16 cellular contexts compared by ENCODE assay signal in the genomic region with DNA sequence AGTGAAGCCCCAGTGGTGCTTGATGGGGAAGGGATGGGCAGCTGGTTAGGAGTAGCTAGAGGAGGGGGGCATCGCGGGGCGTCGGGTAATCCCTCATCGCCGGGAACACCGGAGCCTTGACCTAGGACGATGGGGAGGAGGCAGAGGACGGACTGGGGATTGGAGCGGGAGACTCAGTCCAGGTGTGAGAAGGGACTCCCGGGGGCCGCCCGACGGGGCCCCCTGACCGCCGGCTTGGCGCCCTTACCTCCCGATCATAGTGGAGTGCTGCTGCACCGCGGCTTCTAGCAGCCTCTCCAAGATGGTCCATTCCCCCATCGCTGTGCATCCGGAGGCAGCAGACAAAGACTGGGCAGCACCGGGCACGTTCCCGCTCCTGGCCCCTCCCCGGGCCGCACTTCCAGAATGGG. TPM values are rescaled to one million over a fixed set of nuclear protein-coding genes. Genes with fewer than 3 reads are reported as not detected.
DNase-seq lines count a peak whose midpoint lies in the region; ATAC-seq and TF ChIP-seq lines count a peak whose summit lies in the region.
"Had no signal": no experiment of that assay in that cellular context is flagged by ENCODE, and none has a peak within 500 bp of the region (broad histone marks: within the 10 kb centered on the region; RNA-seq: fewer than 3 reads in every experiment).

No MANE protein-coding gene starts in this region.

- peaks cover 0 to 2% of the 10 kb centered on the region in 2 experiments; a peak in 1 of 4 replicates for H3K4me1 ChIP-seq in SK-N-SH (ENCODE audit: control insufficient read depth in 1 of 2, insufficient read depth in 2 of 2, low read depth in 1 of 2, low read length in 1 of 2)
- H3K4me1 ChIP-seq in iPS-18a (ENCODE audit: control insufficient read depth, low read depth, low read length), result no peaks in the 10 kb centered on the region
- H3K4me1 ChIP-seq in lower lobe of right lung, result peaks cover 7% of the 10 kb centered on the region

- no peak overlapping the region for H2AFZ ChIP-seq in SK-N-SH (ENCODE audit: low read depth)

- H3K27ac ChIP-seq in SK-N-SH (ENCODE audit: low read depth in 2 of 2, low read length in 1 of 2), result no peak overlapping the region
- no peak overlapping the region for H3K27ac ChIP-seq in iPS-18a (ENCODE audit: low read length)
- H3K27ac ChIP-seq in lower lobe of right lung, result no peak overlapping the region
- H3K27ac ChIP-seq: left lung, upper lobe of left lung had no signal

- peak; percentile 57 to 68 for DNase-seq in NCI-H524 (lab: John Stamatoyannopoulos, UW)
- DNase-seq in NCI-H524 treated with DMSO at 0.1 percent for 48 hours (lab: John Stamatoyannopoulos, UW), result no peak
- DNase-seq in SK-N-SH, result peak; percentile 62
- peak; percentile 71 for DNase-seq in retina
- no peak for DNase-seq in lower lobe of right lung
- DNase-seq: activated CD4-positive, alpha-beta T cell treated with anti-CD3 and anti-CD28 coated beads, Interleukin-2, amount 50 U/mL, for 48 hours; activated gamma-delta T cell; Calu3 had no signal

- ATAC-seq in HG02840 (IDR thresholded peaks at IDR 0.05; ENCODE audit: low FRiP score, unreplicated experiment) (no peak), lower lobe of right lung (no peak), GM21786 (IDR thresholded peaks at IDR 0.05; ENCODE audit: unreplicated experiment) (no peak)
- ATAC-seq: body of pancreas had no signal

- H3K9ac ChIP-seq in SK-N-SH (no peak overlapping the region), iPS-18a (ENCODE audit: low read length) (no peak overlapping the region)

- H4K20me1 ChIP-seq in SK-N-SH (ENCODE audit: insufficient read depth), result no peaks in the 10 kb centered on the region

- POLR2A ChIA-PET in SK-N-SH (lab: Yijun Ruan, JAX), result no interaction called here

- peak overlapping the region; percentile 81; the same call in 1 of the 2 replicates for H3K4me2 ChIP-seq in SK-N-SH

- WGBS in SK-N-SH (ENCODE audit: low lambda C conversion rate), result 42% methylated on average over 16 of the region's 27 CpGs

- no peak for TF ChIP-seq EP300 in SK-N-SH (IDR thresholded peaks at IDR 0.05; ENCODE audit: borderline replicate concordance in 1 of 2, low read depth in 1 of 2, low read length in 1 of 2)

- intact Hi-C loops in lower lobe of right lung (cut with DNase I), result no loop called here

- TF ChIP-seq RAD21 in SK-N-SH (IDR thresholded peaks at IDR 0.05; ENCODE audit: low read length), result no peak

- H3K36me3 ChIP-seq in SK-N-SH (replicated peaks in 1 of 2; ENCODE audit: control insufficient read depth in 1 of 2, insufficient read depth in 2 of 2, low read length in 1 of 2) (no peaks in the 10 kb centered on the region), iPS-18a (ENCODE audit: control insufficient read depth, low read depth, low read length) (no peaks in the 10 kb centered on the region), lower lobe of right lung (no peaks in the 10 kb centered on the region)
- H3K36me3 ChIP-seq: left lung, upper lobe of left lung had no signal

- TF ChIP-seq CTCF in SK-N-SH (IDR thresholded peaks at IDR 0.05) (no peak), lower lobe of right lung (IDR thresholded peaks at IDR 0.05) (no peak)

- no peaks in the 10 kb centered on the region for H3K79me2 ChIP-seq in SK-N-SH (ENCODE audit: insufficient read depth)

- H3K27me3 ChIP-seq in SK-N-SH (ENCODE audit: insufficient read depth) (peaks cover 30% of the 10 kb centered on the region), iPS-18a (ENCODE audit: control insufficient read depth, insufficient read depth, low read length) (peaks cover 69% of the 10 kb centered on the region), lower lobe of right lung (ENCODE audit: low read depth) (peaks cover 61% of the 10 kb centered on the region)

- H3F3A ChIP-seq in SK-N-SH (replicated peaks; ENCODE audit: insufficient read depth), result no peaks in the 10 kb centered on the region

- H3K9me2 ChIP-seq in SK-N-SH, result no peaks in the 10 kb centered on the region

- H3K9me3 ChIP-seq in SK-N-SH, result no peaks in the 10 kb centered on the region
- H3K9me3 ChIP-seq in iPS-18a (ENCODE audit: control insufficient read depth, low read depth, low read length), result no peaks in the 10 kb centered on the region
- no peaks in the 10 kb centered on the region for H3K9me3 ChIP-seq in lower lobe of right lung
- H3K9me3 ChIP-seq: body of pancreas, left lung, upper lobe of left lung had no signal

- peak overlapping the region; percentile 44 to 52; a peak in 2 of 4 replicates for H3K4me3 ChIP-seq in SK-N-SH (ENCODE audit: low read depth in 2 of 2, low read length in 1 of 2)
- H3K4me3 ChIP-seq in iPS-18a (ENCODE audit: low read length), result peak overlapping the region; percentile 63
- no peak overlapping the region for H3K4me3 ChIP-seq in lower lobe of right lung

- CTCF ChIA-PET in SK-N-SH (lab: Yijun Ruan, JAX), result no interaction called here

TF ChIP-seq in SK-N-SH, 30 proteins besides CTCF, POLR2A, EP300 and RAD21:
- no peak for TF ChIP-seq JUND (IDR thresholded peaks at IDR 0.05)
- no peak for TF ChIP-seq TAF1 (IDR thresholded peaks at IDR 0.05; ENCODE audit: borderline replicate concordance, low read depth, low read length)
- TF ChIP-seq CHD2 (IDR thresholded peaks at IDR 0.05; ENCODE audit: low read length, partially characterized antibody), result no peak
- no peak for TF ChIP-seq ELF1 (IDR thresholded peaks at IDR 0.05)
- no peak for TF ChIP-seq TCF12 (IDR thresholded peaks at IDR 0.05)
- no peak for TF ChIP-seq SMC3 (IDR thresholded peaks at IDR 0.05; ENCODE audit: low read depth, low read length)
- TF ChIP-seq MXI1 (IDR thresholded peaks at IDR 0.05; ENCODE audit: low read depth, low read length), result no peak
- no peak for TF ChIP-seq NFIC (IDR thresholded peaks at IDR 0.05; ENCODE audit: borderline replicate concordance)
- TF ChIP-seq RCOR1 (IDR thresholded peaks at IDR 0.05; ENCODE audit: low read length), result no peak
- TF ChIP-seq, protein P1, sequence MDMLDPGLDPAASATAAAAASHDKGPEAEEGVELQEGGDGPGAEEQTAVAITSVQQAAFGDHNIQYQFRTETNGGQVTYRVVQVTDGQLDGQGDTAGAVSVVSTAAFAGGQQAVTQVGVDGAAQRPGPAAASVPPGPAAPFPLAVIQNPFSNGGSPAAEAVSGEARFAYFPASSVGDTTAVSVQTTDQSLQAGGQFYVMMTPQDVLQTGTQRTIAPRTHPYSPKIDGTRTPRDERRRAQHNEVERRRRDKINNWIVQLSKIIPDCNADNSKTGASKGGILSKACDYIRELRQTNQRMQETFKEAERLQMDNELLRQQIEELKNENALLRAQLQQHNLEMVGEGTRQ (IDR thresholded peaks at IDR 0.05; ENCODE audit: borderline replicate concordance, low read depth, low read length), result no peak
- no peak for TF ChIP-seq RXRA (IDR thresholded peaks at IDR 0.05; ENCODE audit: borderline replicate concordance, low read depth)
- no peak for TF ChIP-seq POLR2AphosphoS5 (IDR thresholded peaks at IDR 0.05; ENCODE audit: low read depth, low read length)
- TF ChIP-seq, protein P2, sequence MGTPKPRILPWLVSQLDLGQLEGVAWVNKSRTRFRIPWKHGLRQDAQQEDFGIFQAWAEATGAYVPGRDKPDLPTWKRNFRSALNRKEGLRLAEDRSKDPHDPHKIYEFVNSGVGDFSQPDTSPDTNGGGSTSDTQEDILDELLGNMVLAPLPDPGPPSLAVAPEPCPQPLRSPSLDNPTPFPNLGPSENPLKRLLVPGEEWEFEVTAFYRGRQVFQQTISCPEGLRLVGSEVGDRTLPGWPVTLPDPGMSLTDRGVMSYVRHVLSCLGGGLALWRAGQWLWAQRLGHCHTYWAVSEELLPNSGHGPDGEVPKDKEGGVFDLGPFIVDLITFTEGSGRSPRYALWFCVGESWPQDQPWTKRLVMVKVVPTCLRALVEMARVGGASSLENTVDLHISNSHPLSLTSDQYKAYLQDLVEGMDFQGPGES (IDR thresholded peaks at IDR 0.05; ENCODE audit: low read depth, low read length), result no peak

RNA-seq across cellular contexts. Expression of a gene that starts 0.6 kb away (rescaled TPM):
- not detected in 2 replicates for polyA plus RNA-seq in SK-N-SH (2012; rRNA removed)
- 0.04 TPM in 1 of 2 replicates, not detected in the other for polyA plus RNA-seq in SK-N-SH (2012; cell fraction: cytosol; rRNA removed)
- polyA plus RNA-seq in SK-N-SH (2012; cell fraction: nucleus; rRNA removed), result 0.01 TPM in 1 of 2 replicates, not detected in the other
- not detected for total RNA-seq in lower lobe of right lung
- total RNA-seq: Calu3, HT1080, left lung, upper lobe of left lung had no signal
- polyA plus RNA-seq: AG04450 had no signal

RNA-seq across cellular contexts. Expression of a gene that starts 41.2 kb away (rescaled TPM):
- polyA plus RNA-seq in SK-N-SH (2012; rRNA removed), result not detected in 2 replicates
- polyA plus RNA-seq in SK-N-SH (2012; cell fraction: cytosol; rRNA removed), result not detected in 2 replicates
- 0.01 TPM in 1 of 2 replicates, not detected in the other for polyA plus RNA-seq in SK-N-SH (2012; cell fraction: nucleus; rRNA removed)
- total RNA-seq in lower lobe of right lung, result 0.62 TPM
- total RNA-seq: Calu3, HT1080, upper lobe of left lung had no signal

Comparison
In these comparisons a context has a peak if more than half of its experiments do, and no peak if none do; other contexts are left out.
1. DNase-seq: peak in NCI-H524 (2 of 2), SK-N-SH (single experiment) and retina (single experiment); none in NCI-H524 treated with DMSO at 0.1 percent for 48 hours (single experiment) and lower lobe of right lung (single experiment).